Comparison of ENCODE assay signal across 18 cellular contexts in genomic region chr5:108765647-108766046, GRCh38. TPM values are rescaled to one million over a fixed set of nuclear protein-coding genes. Genes with fewer than 3 reads are reported as not detected.
A peak's percentile ranks its signal among the peaks of the same experiment; 100 is the strongest.
DNase-seq lines count a peak whose midpoint lies in the region; TF ChIP-seq lines count a peak whose summit lies in the region.
"Had no signal": no experiment of that assay in that cellular context is flagged by ENCODE, and none has a peak within 500 bp of the region (broad histone marks: within the 10 kb centered on the region; RNA-seq: fewer than 3 reads in every experiment).

No MANE protein-coding gene starts in this region.

- POLR2A ChIA-PET in HEK293 (lab: Yijun Ruan, JAX) = interaction anchor here (0.9 kb wide), 1 partner anchor 18 kb away, joined by 3 read pairs; no protein-coding TSS in a partner anchor

- H3K4me1 ChIP-seq in HEK293 (ENCODE audit: control insufficient read depth, insufficient read depth, low read length) (no peaks in the 10 kb centered on the region), adipocyte (ENCODE audit: control insufficient read depth, insufficient read depth, low read length) (peaks cover 10% of the 10 kb centered on the region)

- no peak for TF ChIP-seq CTCF in HEK293 (tag by site-specific recombination; IDR thresholded peaks at IDR 0.05)

- DNase-seq in NCI-H1436 (lab: John Stamatoyannopoulos, UW) (peak; percentile 24), adipocyte (ENCODE audit: low read depth) (peak; percentile 53), renal cortical epithelial cell (ENCODE audit: low read depth) (peak; percentile 36), NOMO-1 treated with DMSO at 0.1 percent for 48 hours (lab: John Stamatoyannopoulos, UW; ENCODE audit: unreplicated experiment) (no peak)
- DNase-seq in stimulated activated CD4-positive, alpha-beta T cell treated with anti-CD3 and anti-CD28 coated beads, Interleukin-1b, Interleukin-23, amount 100 ng/mL, for 48 hours = no peak
- no peak for DNase-seq in activated CD8-positive, alpha-beta memory T cell treated with anti-CD3 and anti-CD28 coated beads for 24 hours
- DNase-seq: ACHN; C1 segment of cervical spinal cord; CD8-positive, alpha-beta memory T cell; DMS79; NCI-H1105 treated with DMSO at 0.1 percent for 48 hours; NCI-H187; NCI-H2107; NCI-H526 treated with DMSO at 0.1 percent for 48 hours; Right ventricle myocardium superior; SW 1271 had no signal

- CTCF ChIA-PET in HEK293 (lab: Yijun Ruan, JAX) = interaction anchor here (0.5 kb wide), 1 partner anchor 68 kb away, joined by 4 read pairs; no protein-coding TSS in a partner anchor

- no peaks in the 10 kb centered on the region for H3K27me3 ChIP-seq in adipocyte (replicated peaks; ENCODE audit: control insufficient read depth, insufficient read depth, low read length)

- H3K9me3 ChIP-seq in HEK293 (ENCODE audit: control insufficient read depth, insufficient read depth, low read depth, low read length) (no peaks in the 10 kb centered on the region), adipocyte (ENCODE audit: control insufficient read depth, low read length) (no peaks in the 10 kb centered on the region)
- H3K9me3 ChIP-seq: HAP-1 had no signal

- no peak overlapping the region for H3K4me3 ChIP-seq in HEK293 (ENCODE audit: low read depth, low read length)
- H3K4me3 ChIP-seq in adipocyte (ENCODE audit: low read length) = no peak overlapping the region
- H3K4me3 ChIP-seq: HAP-1 had no signal

- no peaks in the 10 kb centered on the region for H3K36me3 ChIP-seq in HEK293 (ENCODE audit: control insufficient read depth in 2 of 2, insufficient read depth in 1 of 2, low read length in 2 of 2)
- no peaks in the 10 kb centered on the region for H3K36me3 ChIP-seq in adipocyte (ENCODE audit: control insufficient read depth, insufficient read depth, low read length, severe bottlenecking)
- H3K36me3 ChIP-seq: HAP-1 had no signal

- H3K27ac ChIP-seq in HEK293 (ENCODE audit: extremely low read depth, low read depth, low read length) = no peak overlapping the region

- no peak overlapping the region for H3K9ac ChIP-seq in adipocyte (ENCODE audit: low read length)

TF ChIP-seq in HEK293, 187 proteins besides CTCF, POLR2A, EP300 and RAD21 (continues in another document):
- TF ChIP-seq ZNF366 (tag by site-specific recombination; conservative IDR thresholded peaks at IDR 0.05) (peak; percentile 85), ZSCAN5A (tag by site-specific recombination; IDR thresholded peaks at IDR 0.05) (no peak), ZNF510 (tag by site-specific recombination; IDR thresholded peaks at IDR 0.05; ENCODE audit: insufficient replicate concordance) (no peak), ZNF544 (tag by site-specific recombination; IDR thresholded peaks at IDR 0.05) (no peak), ZNF560 (tag by site-specific recombination; IDR thresholded peaks at IDR 0.05; ENCODE audit: borderline replicate concordance) (no peak), ZNF664 (tag by site-specific recombination; IDR thresholded peaks at IDR 0.05) (0 out of 2 replicates have a peak, but pooled peaks have one; percentile 45), ZNF146 (tag by site-specific recombination; IDR thresholded peaks at IDR 0.05) (no peak), ZNF350 (tag by site-specific recombination; IDR thresholded peaks at IDR 0.05) (no peak), ZNF792 (tag by site-specific recombination; IDR thresholded peaks at IDR 0.05) (no peak), ZFP37 (tag by site-specific recombination; IDR thresholded peaks at IDR 0.05) (peak; percentile 73; the same call in 1 of the 2 replicates), ZNF623 (tag by site-specific recombination; IDR thresholded peaks at IDR 0.05) (no peak), ZNF114 (tag by site-specific recombination; IDR thresholded peaks at IDR 0.05) (no peak), ZNF660 (tag by site-specific recombination; IDR thresholded peaks at IDR 0.05) (no peak), ZNF184 (tag by site-specific recombination; IDR thresholded peaks at IDR 0.05) (peak; percentile 87), ZNF239 (tag by site-specific recombination; IDR thresholded peaks at IDR 0.05) (no peak), ZNF302 (tag by site-specific recombination; IDR thresholded peaks at IDR 0.05; ENCODE audit: low read depth) (no peak), PRDM2 (tag by site-specific recombination; IDR thresholded peaks at IDR 0.05; ENCODE audit: borderline replicate concordance) (no peak), AEBP2 (tag by site-specific recombination; IDR thresholded peaks at IDR 0.05; ENCODE audit: borderline replicate concordance) (no peak), ZSCAN23 (tag by site-specific recombination; IDR thresholded peaks at IDR 0.05) (peak; percentile 58; the same call in 1 of the 2 replicates), ZNF16 (tag by site-specific recombination; IDR thresholded peaks at IDR 0.05; ENCODE audit: low read depth) (no peak), GFI1B (tag by site-specific recombination; IDR thresholded peaks at IDR 0.05) (no peak)

RNA-seq across cellular contexts. Expression of gene FER, which starts 17.9 kb away (rescaled TPM):
- 35.1 and 56.4 TPM in 2 replicates for total RNA-seq in renal cortical epithelial cell

Comparison
In these comparisons a context has a peak if more than half of its experiments do, and no peak if none do; other contexts are left out.
1. DNase-seq: peak in NCI-H1436 (single experiment), adipocyte (single experiment) and renal cortical epithelial cell (single experiment); none in stimulated activated CD4-positive, alpha-beta T cell treated with anti-CD3 and anti-CD28 coated beads, Interleukin-1b, Interleukin-23, amount 100 ng/mL, for 48 hours (single experiment), NOMO-1 treated with DMSO at 0.1 percent for 48 hours (single experiment) and activated CD8-positive, alpha-beta memory T cell treated with anti-CD3 and anti-CD28 coated beads for 24 hours (single experiment).